In the genomic region with DNA sequence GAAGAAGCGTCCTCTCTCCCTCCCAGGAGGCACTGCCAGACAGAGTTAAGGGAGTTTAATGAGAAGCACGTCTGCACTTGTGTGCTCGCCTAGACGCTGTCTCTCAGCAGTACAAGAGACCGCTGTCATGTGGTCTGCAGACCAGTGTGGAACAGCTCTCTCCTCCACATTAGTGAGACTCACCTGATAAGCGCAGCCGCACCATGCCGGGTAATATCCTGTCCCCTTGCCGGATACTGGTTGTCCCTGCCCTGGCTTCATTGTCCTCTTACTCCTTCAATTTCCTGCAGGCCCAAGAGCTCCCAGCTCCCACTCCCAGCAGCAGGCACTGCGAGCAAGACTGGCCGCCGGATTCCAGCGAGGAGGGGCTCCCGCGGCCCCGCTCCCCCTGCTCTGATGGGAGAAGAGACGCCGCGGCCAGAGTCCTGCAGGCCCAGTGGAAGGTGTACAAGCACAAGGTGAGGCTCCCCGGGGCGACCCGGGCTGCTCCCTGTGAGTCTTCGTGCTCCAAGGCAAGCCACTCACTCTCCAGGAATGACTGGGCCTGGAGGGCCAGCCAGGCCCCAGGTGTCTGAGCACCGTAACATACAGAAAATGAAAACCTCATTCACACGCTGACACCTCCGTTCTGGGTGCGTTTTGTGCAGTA, we compare ENCODE assay signal across 1 cellular context.
TF ChIP-seq lines count a peak whose summit lies in the region.

No MANE protein-coding gene starts in this region.

TF ChIP-seq in HepG2, 621 proteins besides CTCF, POLR2A, EP300 and RAD21 (continued from another document):
- no peak for TF ChIP-seq NRL (CRISPR knock-in tag; IDR thresholded peaks at IDR 0.05; ENCODE audit: borderline replicate concordance)
- no peak for TF ChIP-seq GABPB1 (CRISPR knock-in tag; IDR thresholded peaks at IDR 0.05)
